Comparison of ENCODE assay signal across 31 cellular contexts in the genomic region with DNA sequence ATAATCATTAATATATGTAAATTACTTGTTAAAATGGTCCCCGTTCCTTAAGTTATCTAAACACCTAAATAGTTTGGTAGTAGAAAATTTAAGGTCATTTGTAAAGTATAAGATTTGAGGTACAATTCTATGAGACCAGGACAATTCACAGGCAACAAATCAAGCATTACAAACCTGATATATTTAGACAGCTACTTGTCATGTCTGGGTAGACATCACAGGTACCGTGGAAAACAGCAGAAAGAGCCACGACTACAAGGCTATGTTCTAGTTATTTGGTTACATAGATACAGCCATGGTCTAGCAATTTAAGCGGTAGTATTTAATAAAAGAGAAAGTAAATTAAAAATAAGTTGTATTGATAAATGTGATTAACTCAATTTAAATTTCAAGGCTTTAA.
"Had no signal": no experiment of that assay in that cellular context is flagged by ENCODE, and none has a peak within 500 bp of the region (broad histone marks: within the 10 kb centered on the region; RNA-seq: fewer than 3 reads in every experiment).

No MANE protein-coding gene starts in this region.

- H3K4me3 ChIP-seq: adrenal gland, ascending aorta, body of pancreas, breast epithelium had no signal

- H3K27me3 ChIP-seq: adrenal gland, ascending aorta, body of pancreas, brain microvascular endothelial cell, breast epithelium had no signal

- H3K9me3 ChIP-seq: adrenal gland, ascending aorta, body of pancreas, breast epithelium had no signal

- H3K4me1 ChIP-seq: adrenal gland, ascending aorta, body of pancreas, breast epithelium had no signal

- DNase-seq: activated B cell treated with CpG ODN at 0.5 μM for 24 hours; activated CD4-positive, alpha-beta memory T cell treated with anti-CD3 and anti-CD28 coated beads for 36 hours; activated CD4-positive, alpha-beta T cell treated with anti-CD3 and anti-CD28 coated beads for 4 hours; activated CD4-positive, alpha-beta T cell treated with anti-CD3 and anti-CD28 coated beads, Interleukin-2, amount 10 ng/mL, durations not matched to agents 24 days and 14 days; activated CD4-positive, alpha-beta T cell treated with anti-CD3 and anti-CD28 coated beads, Interleukin-2, amount 50 U/mL, for 1 hour; activated CD4-positive, alpha-beta T cell treated with anti-CD3 and anti-CD28 coated beads, Interleukin-2, amount 50 U/mL, for 4 hours; activated CD4-positive, CD25-positive, alpha-beta regulatory T cell treated with anti-CD3 and anti-CD28 coated beads, Interleukin-2, amount 50 U/mL, for 72 hours; activated CD8-positive, alpha-beta memory T cell treated with anti-CD3 and anti-CD28 coated beads, Interleukin-2, amount 50 U/mL, for 4 hours; activated CD8-positive, alpha-beta T cell treated with anti-CD3 and anti-CD28 coated beads for 36 hours; activated effector memory CD4-positive, alpha-beta T cell treated with anti-CD3 and anti-CD28 coated beads, Interleukin-2, amount 50 U/mL, for 16 hours; activated gamma-delta T cell treated with Interleukin-2 at 50 U/mL for 16 hours; activated naive CD4-positive, alpha-beta T cell; activated naive CD4-positive, alpha-beta T cell treated with anti-CD3 and anti-CD28 coated beads for 36 hours; activated naive CD4-positive, alpha-beta T cell treated with anti-CD3 and anti-CD28 coated beads, Interleukin-2, amount 50 U/mL, for 16 hours; activated naive CD8-positive, alpha-beta T cell treated with anti-CD3 and anti-CD28 coated beads for 36 hours; activated T-cell treated with anti-CD3 and anti-CD28 coated beads for 4 hours; activated T-cell treated with anti-CD3 and anti-CD28 coated beads, Interleukin-2, amount 50 U/mL, for 1 hour; activated T-cell treated with anti-CD3 and anti-CD28 coated beads, Interleukin-2, amount 50 U/mL, for 4 hours; activated T-cell treated with anti-CD3 and anti-CD28 coated beads, Interleukin-2, amount 50 U/mL, for 72 hours; adrenal gland; amniotic stem cell; body of pancreas; brain microvascular endothelial cell; central memory CD4-positive, alpha-beta T cell; T-helper 1 cell; T-helper 2 cell; T-helper 9 cell had no signal

- H3K27ac ChIP-seq: adrenal gland, ascending aorta, body of pancreas, brain microvascular endothelial cell, breast epithelium, VCaP had no signal

- H3K36me3 ChIP-seq: adrenal gland, ascending aorta, brain microvascular endothelial cell, breast epithelium had no signal

- FAIRE-seq: TTC549 had no signal
